10 cellular contexts compared by ENCODE assay signal in the genomic region with DNA sequence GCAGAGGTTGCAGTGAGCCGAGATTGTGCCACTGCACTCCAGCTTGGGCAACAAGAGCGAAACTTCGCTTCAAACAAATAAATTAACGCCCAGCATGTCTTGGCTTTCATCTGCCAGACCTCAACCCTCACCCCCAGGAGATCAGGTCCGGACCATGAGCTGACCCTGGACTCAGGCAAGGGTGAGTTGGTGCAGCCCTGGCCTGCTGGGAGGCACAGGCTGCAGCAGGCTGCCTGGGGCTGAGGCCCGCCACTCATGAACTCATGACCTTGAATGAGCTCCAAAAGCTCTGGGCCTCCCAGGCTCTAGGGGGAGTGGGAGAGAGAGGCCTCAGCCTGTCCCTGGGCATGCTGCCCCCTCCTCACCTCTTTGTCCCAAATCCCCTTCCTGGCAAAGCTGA. TPM values are rescaled to one million over a fixed set of nuclear protein-coding genes. Genes with fewer than 3 reads are reported as not detected.
A peak's percentile ranks its signal among the peaks of the same experiment; 100 is the strongest.
DNase-seq lines count a peak whose midpoint lies in the region; ATAC-seq, FAIRE-seq and TF ChIP-seq lines count a peak whose summit lies in the region.
"Not testable (repeated sequence)": the region's sequence is repeated elsewhere in the genome, so short reads cannot be mapped to it uniquely, and the experiment has no call there.
"Had no signal": no experiment of that assay in that cellular context is flagged by ENCODE, and none has a peak within 500 bp of the region (broad histone marks: within the 10 kb centered on the region; RNA-seq: fewer than 3 reads in every experiment).

No MANE protein-coding gene starts in this region.

- not testable (repeated sequence) for H3K36me3 ChIP-seq in HCT116 (ENCODE audit: control insufficient read depth in 1 of 2, insufficient read depth in 2 of 2, low read length in 2 of 2); Panc1 (ENCODE audit: control insufficient read depth, insufficient read depth, low read length); K562 (ENCODE audit: control insufficient read depth, insufficient read depth, low read length); hepatocyte (replicated peaks; ENCODE audit: insufficient read depth, low read depth); HepG2 (replicated peaks in 1 of 2; ENCODE audit: control insufficient read depth in 1 of 2, insufficient read depth in 2 of 2, low read length in 2 of 2)

- not testable (repeated sequence) for H2AFZ ChIP-seq in HCT116 (ENCODE audit: low read depth, low read length, poor library complexity, severe bottlenecking); K562 (ENCODE audit: low read depth, low read length); hepatocyte; HepG2 (ENCODE audit: low read length)

- not testable (repeated sequence) for BruUV-seq in HCT116 (replicated peaks; lab: Mats Ljungman, UMichigan); Panc1 (replicated peaks; lab: Mats Ljungman, UMichigan); K562 (replicated peaks; lab: Mats Ljungman, UMichigan); HepG2 (replicated peaks; lab: Mats Ljungman, UMichigan)

- not testable (repeated sequence) for H3K4me3 ChIP-seq in HCT116 (replicated peaks in 1 of 2; ENCODE audit: low read depth in 1 of 2, low read length in 2 of 2); Panc1 (ENCODE audit: low read depth in 2 of 2, low read length in 2 of 2); K562; hepatocyte; HepG2 (replicated peaks in 1 of 3; ENCODE audit: insufficient read depth in 1 of 3, low read depth in 2 of 3, low read length in 3 of 3)

- TF ChIP-seq CTCF in HCT116 (IDR thresholded peaks at IDR 0.05 in 2 of 3, conservative IDR thresholded peaks at IDR 0.05 in 1 of 3; ENCODE audit: borderline replicate concordance in 1 of 3, insufficient read depth in 1 of 3, low read depth in 2 of 3, low read length in 2 of 3); Panc1 (IDR thresholded peaks at IDR 0.05); K562 (IDR thresholded peaks at IDR 0.05 in 2 of 3, conservative IDR thresholded peaks at IDR 0.05 in 1 of 3; ENCODE audit: insufficient read depth in 2 of 3, low read depth in 1 of 3, low read length in 3 of 3); hepatocyte (IDR thresholded peaks at IDR 0.05; ENCODE audit: poor library complexity); HepG2 (CRISPR knock-in tag; IDR thresholded peaks at IDR 0.05): not testable (repeated sequence)

- H3K9me3 ChIP-seq in HCT116 (ENCODE audit: control insufficient read depth in 1 of 2, insufficient read depth in 1 of 2, low read depth in 1 of 2, low read length in 2 of 2); Panc1 (ENCODE audit: control insufficient read depth, insufficient read depth, low read depth, low read length); K562 (replicated peaks; ENCODE audit: control insufficient read depth, insufficient read depth, low read depth, low read length); hepatocyte (ENCODE audit: low read depth); HepG2 (ENCODE audit: low read length): not testable (repeated sequence)

- POLR2A ChIA-PET in HCT116 (lab: Charles Lee); Panc1 (lab: Charles Lee); K562 (lab: Yijun Ruan, JAX); HepG2 (lab: Yijun Ruan, JAX): not testable (repeated sequence)

- CTCF ChIA-PET in HCT116 (lab: Charles Lee); Panc1 (lab: Charles Lee); K562 (lab: Yijun Ruan, JAX; ENCODE audit: low intra/inter-chr PET ratio); HepG2 (lab: Yijun Ruan, JAX; ENCODE audit: low intra/inter-chr PET ratio, low total read pairs): not testable (repeated sequence)

- in situ Hi-C loops in Panc1 (cut with HindIII; ENCODE audit: low pct_unique_long_range_greater_than_20kb, low sequenced_read_pairs); K562 (cut with MboI); HepG2 (cut with HindIII; ENCODE audit: extremely low pct_ligation_motif_present, low pct_unique_long_range_greater_than_20kb): not testable (repeated sequence)

- not testable (repeated sequence) for FAIRE-seq in K562 (lab: Jason Lieb, UNC); HepG2 (lab: Jason Lieb, UNC)

- not testable (repeated sequence) for TF ChIP-seq POLR2A in HCT116 (IDR thresholded peaks at IDR 0.05; ENCODE audit: borderline replicate concordance, extremely low read depth, insufficient read depth, insufficient read length); K562 (conservative IDR thresholded peaks at IDR 0.05); HepG2 (IDR thresholded peaks at IDR 0.05; ENCODE audit: insufficient read depth in 1 of 2, low read depth in 2 of 2, low read length in 2 of 2)

- H3K9me2 ChIP-seq in HCT116 (ENCODE audit: insufficient read depth); hepatocyte (replicated peaks; ENCODE audit: insufficient read depth): not testable (repeated sequence)

- not testable (repeated sequence) for H4K20me1 ChIP-seq in HCT116 (ENCODE audit: insufficient read depth); K562 (replicated peaks; ENCODE audit: control insufficient read depth, insufficient read depth, low read length); hepatocyte (ENCODE audit: insufficient read depth, poor library complexity, severe bottlenecking); HepG2 (ENCODE audit: insufficient read depth, low read length)

- H3K9me1 ChIP-seq in K562 (ENCODE audit: control insufficient read depth, insufficient read depth, low read length), result not testable (repeated sequence)

- TF ChIP-seq EP300 in K562 (IDR thresholded peaks at IDR 0.05; ENCODE audit: low read length); HepG2 (IDR thresholded peaks at IDR 0.05; ENCODE audit: low read depth in 2 of 2, low read length in 2 of 2); HepG2 (CRISPR knock-in tag; IDR thresholded peaks at IDR 0.05; ENCODE audit: borderline replicate concordance): not testable (repeated sequence)

- H3K4me1 ChIP-seq in HCT116 (ENCODE audit: control insufficient read depth in 1 of 2, insufficient read depth in 2 of 2, low read length in 2 of 2); Panc1 (ENCODE audit: control insufficient read depth, insufficient read depth, low read length); K562 (replicated peaks in 1 of 2; ENCODE audit: control insufficient read depth in 2 of 2, insufficient read depth in 2 of 2, low read length in 2 of 2); hepatocyte (ENCODE audit: insufficient read depth); HepG2 (ENCODE audit: insufficient read depth, low read length): not testable (repeated sequence)

- DNase-seq in CD1c-positive myeloid dendritic cell (ENCODE audit: extremely low spot score) (peak; percentile 0), hepatocyte (ENCODE audit: low spot score) (peak; percentile 2), HepG2 (ENCODE audit: low spot score) (peak; percentile 0), pons (ENCODE audit: low spot score) (peak; percentile 0)
- not testable (repeated sequence) for DNase-seq in HCT116 (ENCODE audit: low read depth, low spot score); Panc1 (ENCODE audit: low read depth, low spot score); K562 (ENCODE audit: extremely low read depth in 1 of 4, low spot score in 3 of 4)

- H3K27me3 ChIP-seq in HCT116 (ENCODE audit: insufficient read depth, low read length); Panc1 (ENCODE audit: control insufficient read depth, insufficient read depth, low read length); K562 (ENCODE audit: control insufficient read depth in 2 of 2, insufficient read depth in 2 of 2, low read length in 2 of 2); hepatocyte; HepG2 (ENCODE audit: control insufficient read depth in 1 of 2, insufficient read depth in 2 of 2, low read length in 2 of 2): not testable (repeated sequence)

- not testable (repeated sequence) for H3K79me2 ChIP-seq in HCT116 (ENCODE audit: insufficient read depth, low read length); K562 (ENCODE audit: control insufficient read depth, insufficient read depth, low read length); hepatocyte; HepG2 (ENCODE audit: insufficient read depth, low read length)

- WGBS in K562 (ENCODE audit: insufficient coverage, low coverage, missing lambda C conversion rate), result 58% methylated on average over 3 of the region's 6 CpGs
- WGBS in hepatocyte (ENCODE audit: low lambda C conversion rate, missing lambda C conversion rate), result 93% methylated on average over 6 of the region's 6 CpGs
- WGBS in HepG2 (ENCODE audit: low lambda C conversion rate), result no CpG with 5 or more reads among the region's 6 CpGs

- RAD21 ChIA-PET in HCT116 (lab: Charles Lee; ENCODE audit: low non-redundant PET in 1 of 2, low total read pairs in 2 of 2, uncharacterized antibody in 2 of 2, unreplicated experiment in 2 of 2), result not testable (repeated sequence)

- H3K27ac ChIP-seq in HCT116 (ENCODE audit: low read depth, low read length); Panc1 (ENCODE audit: low read length); K562 (ENCODE audit: extremely low read depth, low read depth, low read length); hepatocyte; HepG2 (ENCODE audit: extremely low read length, insufficient read depth, low read length): not testable (repeated sequence)

- not testable (repeated sequence) for H3K4me2 ChIP-seq in HCT116 (ENCODE audit: low read length); K562 (ENCODE audit: insufficient read depth, low read length); hepatocyte; HepG2 (ENCODE audit: low read depth, low read length)

- TF ChIP-seq RAD21 in HCT116 (IDR thresholded peaks at IDR 0.05; ENCODE audit: low read depth); K562 (CRISPR knock-in tag; conservative IDR thresholded peaks at IDR 0.05 in 1 of 2, IDR thresholded peaks at IDR 0.05 in 1 of 2); HepG2 (CRISPR knock-in tag; IDR thresholded peaks at IDR 0.05): not testable (repeated sequence)

- intact Hi-C loops in HCT116 (cut with micrococcal nuclease); Panc1 (cut with micrococcal nuclease; ENCODE audit: unreplicated experiment); K562 (cut with micrococcal nuclease); HepG2 (cut with micrococcal nuclease; ENCODE audit: unreplicated experiment): not testable (repeated sequence)

- ATAC-seq in HCT116, result peak; percentile 26; the same call in 1 of the 2 replicates
- peak; percentile 33; the same call in 1 of the 2 replicates for ATAC-seq in Panc1
- ATAC-seq in K562, result peak; percentile 66
- ATAC-seq in HepG2, result peak; percentile 70

- not testable (repeated sequence) for H3K9ac ChIP-seq in HCT116 (ENCODE audit: low read length); K562 (ENCODE audit: insufficient read depth in 1 of 2, low read depth in 2 of 2, low read length in 2 of 2); HepG2 (ENCODE audit: insufficient read depth, low read depth, low read length)

RNA-seq across cellular contexts. Expression of a gene that starts 1.7 kb away (rescaled TPM):
- total RNA-seq in HCT116 (2021; ENCODE audit: unreplicated experiment) (0.27 TPM), Panc1 (2021; ENCODE audit: unreplicated experiment) (not detected), K562 (2014; rRNA removed) (0.29 TPM in 1 of 2 replicates, not detected in the other), K562 (2014; rRNA removed; fragmentation: Illumina TruSeq; extraction: Trizol) (not detected in 2 replicates), K562 (2015; rRNA removed; fragmentation: Illumina TruSeq; extraction: Trizol) (0.19 TPM in 1 of 2 replicates, not detected in the other), K562 (2021) (0.29 TPM in 1 of 2 replicates, not detected in the other), hepatocyte (not detected in 2 replicates), HepG2 (2016; rRNA removed; fragmentation: Illumina TruSeq; extraction: Trizol) (not detected in 2 replicates)
- 0.07 and 0.30 TPM in 2 replicates for polyA plus RNA-seq in HCT116 (2012)
- 0.59 TPM for polyA plus RNA-seq in Panc1 (2012; ENCODE audit: insufficient read length)
- not detected in 2 replicates for total RNA-seq in K562 (2011; cell fraction: chromatin; rRNA removed; ENCODE audit: low replicate concordance)
- total RNA-seq in K562 (2011; cell fraction: nucleolus; rRNA removed), result not detected in 2 replicates
- total RNA-seq in K562 (2011; cell fraction: nucleoplasm; rRNA removed), result 0.99 TPM in 1 of 2 replicates, not detected in the other
- polyA plus RNA-seq in K562 (2011; rRNA removed) (0.07 TPM in 1 of 2 replicates, not detected in the other), K562 (2014; fragmentation: Illumina TruSeq; extraction: Trizol) (not detected in 2 replicates), K562 (2014; fragmentation: Nextera tagmentation; extraction: Ambion mirVana) (not detected), K562 (2014; rRNA removed) (0.26 TPM in 1 of 2 replicates, not detected in the other), hepatocyte (0.42 and 1.2 TPM in 2 replicates), HepG2 (2011; rRNA removed) (0.09 and 0.13 TPM in 2 replicates)
- 0.03 and 0.09 TPM in 2 replicates for polyA plus RNA-seq in K562 (2011; cell fraction: cytosol; rRNA removed)
- polyA plus RNA-seq in K562 (2011; cell fraction: nucleus; rRNA removed), result 0.14 and 0.49 TPM in 2 replicates
- polyA plus RNA-seq in K562 (2012), result 0.33 and 0.39 TPM in 2 replicates
- 0.12 and 0.21 TPM in 2 replicates for polyA minus RNA-seq in K562 (2011; rRNA and poly(A)+ RNA removed)
- polyA minus RNA-seq in K562 (2011; cell fraction: cytosol; rRNA and poly(A)+ RNA removed), result not detected in 2 replicates
- polyA minus RNA-seq in K562 (2011; cell fraction: nucleus; rRNA and poly(A)+ RNA removed), result 0.13 TPM in 1 of 2 replicates, not detected in the other
- not detected in 2 replicates for total RNA-seq in HepG2 (2016; cell fraction: cytosol; rRNA removed; fragmentation: Illumina TruSeq; extraction: Trizol; ENCODE audit: low read depth)
- total RNA-seq in HepG2 (2016; cell fraction: insoluble cytoplasmic fraction; rRNA removed; fragmentation: Illumina TruSeq; extraction: Trizol), result not detected in 2 replicates
- total RNA-seq in HepG2 (2016; cell fraction: membrane; rRNA removed; fragmentation: Illumina TruSeq; extraction: Trizol), result 0.10 TPM in 1 of 2 replicates, not detected in the other
- total RNA-seq in HepG2 (2016; cell fraction: nucleus; rRNA removed; fragmentation: Illumina TruSeq; extraction: Trizol), result not detected in 2 replicates
- polyA plus RNA-seq in HepG2 (2011; cell fraction: cytosol; rRNA removed), result 0.17 and 0.28 TPM in 2 replicates
- polyA plus RNA-seq in HepG2 (2011; cell fraction: nucleus; rRNA removed), result 0.33 and 1.7 TPM in 2 replicates
- 0.09 TPM in 1 of 2 replicates, not detected in the other for polyA plus RNA-seq in HepG2 (2012)
- not detected in 2 replicates for polyA plus RNA-seq in HepG2 (2016; cell fraction: cytosol; fragmentation: Illumina TruSeq; extraction: Trizol; ENCODE audit: low read depth)
- polyA plus RNA-seq in HepG2 (2016; cell fraction: insoluble cytoplasmic fraction; fragmentation: Illumina TruSeq; extraction: Trizol; ENCODE audit: low read depth), result not detected in 2 replicates
- polyA plus RNA-seq in HepG2 (2016; cell fraction: membrane; fragmentation: Illumina TruSeq; extraction: Trizol; ENCODE audit: low read depth), result not detected in 2 replicates
- not detected in 2 replicates for polyA plus RNA-seq in HepG2 (2016; cell fraction: nucleus; fragmentation: Illumina TruSeq; extraction: Trizol; ENCODE audit: insufficient read depth, low read depth)
- polyA minus RNA-seq in HepG2 (2011; rRNA and poly(A)+ RNA removed; ENCODE audit: low replicate concordance), result 0.37 TPM in 1 of 2 replicates, not detected in the other
- polyA minus RNA-seq in HepG2 (2011; cell fraction: cytosol; rRNA and poly(A)+ RNA removed), result not detected in 2 replicates
- polyA minus RNA-seq in HepG2 (2011; cell fraction: nucleus; rRNA and poly(A)+ RNA removed), result not detected in 2 replicates
- total RNA-seq: A172, IMR-90 had no signal
- polyA plus RNA-seq: AG04450, IMR-90 had no signal
